ENCODE assay signal across 7 cellular contexts in the genomic region with DNA sequence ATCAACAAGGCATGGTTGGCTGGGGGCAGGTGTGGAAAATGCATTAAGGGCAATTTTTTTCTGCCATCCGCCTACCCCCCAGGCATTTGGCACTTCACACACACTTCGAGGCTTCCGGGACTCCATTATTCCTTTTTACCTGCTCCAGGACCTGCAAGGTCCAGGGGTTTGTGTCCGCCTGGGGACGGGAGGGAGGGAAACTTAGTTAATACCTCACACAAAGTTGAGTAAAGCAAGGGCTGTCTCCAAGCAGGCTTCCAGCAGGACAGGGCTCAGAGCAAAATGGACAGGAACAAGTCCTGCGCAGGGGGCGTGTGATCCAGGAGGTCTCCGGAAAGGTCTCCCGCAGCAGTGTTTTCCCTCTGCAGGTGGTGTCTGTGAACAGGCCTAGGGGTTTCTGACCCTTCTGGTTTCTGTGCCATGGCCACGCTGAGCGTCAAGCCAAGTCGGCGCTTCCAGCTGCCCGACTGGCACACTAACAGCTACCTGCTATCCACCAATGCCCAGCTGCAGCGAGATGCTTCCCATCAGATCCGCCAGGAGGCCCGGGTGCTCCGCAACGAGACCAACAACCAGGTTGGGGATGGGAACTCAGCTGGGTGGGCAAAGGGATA. TPM values are rescaled to one million over a fixed set of nuclear protein-coding genes. Genes with fewer than 3 reads are reported as not detected.
DNase-seq lines count a peak whose midpoint lies in the region; ATAC-seq and TF ChIP-seq lines count a peak whose summit lies in the region.

No MANE protein-coding gene starts in this region.

- no peak for TF ChIP-seq CTCF in kidney epithelial cell (IDR thresholded peaks at IDR 0.05; ENCODE audit: insufficient read depth, low read length, poor library complexity, severe bottlenecking)
- TF ChIP-seq CTCF in spleen (IDR thresholded peaks at IDR 0.05 in 8 of 11, conservative IDR thresholded peaks at IDR 0.05 in 3 of 11): no peak

- TF ChIP-seq POLR2A in spleen (IDR thresholded peaks at IDR 0.05): no peak

- DNase-seq in kidney epithelial cell (ENCODE audit: low read depth) (no peak), spleen (peak; percentile 61), dedifferentiated amniotic fluid mesenchymal stem cell (ENCODE audit: extremely low spot score) (no peak)
- no peak for DNase-seq in central memory CD4-positive, alpha-beta T cell

- intact Hi-C loops in spleen (cut with DNase I; ENCODE audit: low total_unique reads): no loop called here

- H3K27ac ChIP-seq in HUES64 (ENCODE audit: low read depth, low read length) (no peak overlapping the region), angular gyrus (ENCODE audit: low read depth, low read length) (peak overlapping the region; percentile 3), spleen (no peak overlapping the region)

- ATAC-seq in HG02981 (IDR thresholded peaks at IDR 0.05; ENCODE audit: unreplicated experiment): no peak

- peak overlapping the region; percentile 71 for H3K4me3 ChIP-seq in HUES64 (ENCODE audit: low read length)
- peak overlapping the region; percentile 54 for H3K4me3 ChIP-seq in kidney epithelial cell (ENCODE audit: low read depth, low read length)
- H3K4me3 ChIP-seq in spleen: peak overlapping the region in 6 of 8 donors; percentile 11 to 63 (median 37)

- WGBS in HUES64: 73% methylated on average over 17 of the region's 19 CpGs
- WGBS in spleen, 5 donors: 61 to 73% (median 64%) methylated on average over 14 to 19 of the region's 19 CpGs

- H3K4me1 ChIP-seq in HUES64 (ENCODE audit: insufficient read depth, low read length): peaks cover under 1% of the 10 kb centered on the region; the same call in 1 of the 2 replicates
- peaks cover 3 to 30% (median 25%) of the 10 kb centered on the region in 6 donors for H3K4me1 ChIP-seq in spleen

- H3K36me3 ChIP-seq in HUES64 (ENCODE audit: insufficient read depth, low read length) (no peaks in the 10 kb centered on the region), kidney epithelial cell (ENCODE audit: control insufficient read depth, insufficient read depth, low read length) (no peaks in the 10 kb centered on the region), spleen (no peaks in the 10 kb centered on the region)

- H3K27me3 ChIP-seq in HUES64 (ENCODE audit: insufficient read depth, low read length) (no peaks in the 10 kb centered on the region; the same call in 1 of the 2 replicates), kidney epithelial cell (ENCODE audit: control insufficient read depth, insufficient read depth, low read length) (no peaks in the 10 kb centered on the region), spleen (replicated peaks in 1 of 7) (peaks cover 0 to 49% (median 17%) of the 10 kb centered on the region in 7 donors)

- H3K9ac ChIP-seq in HUES64 (ENCODE audit: low read depth, low read length): peak overlapping the region; percentile 86

- H3K9me3 ChIP-seq in HUES64 (ENCODE audit: insufficient read depth, low read depth, low read length): no peaks in the 10 kb centered on the region
- H3K9me3 ChIP-seq in spleen: no peaks in the 10 kb centered on the region

RNA-seq across cellular contexts. Expression of a gene that starts 0.7 kb away (rescaled TPM):
- 1.2 TPM for polyA plus RNA-seq in HUES64 (2013, experiment 1 of 2)
- polyA plus RNA-seq in HUES64 (2013, experiment 2 of 2): 1.6 TPM
- total RNA-seq in kidney epithelial cell: 0.25 and 0.48 TPM in 2 replicates
- not detected for total RNA-seq in spleen
- under 1 TPM in 1 of 3 donors, not detected in 2; 0.33 TPM for polyA plus RNA-seq in spleen

RNA-seq across cellular contexts. Expression of a gene that starts 4.1 kb away (rescaled TPM):
- polyA plus RNA-seq in HUES64 (2013, experiment 1 of 2): 19.9 TPM
- polyA plus RNA-seq in HUES64 (2013, experiment 2 of 2): 18.6 TPM
- total RNA-seq in kidney epithelial cell: 66.5 and 70.3 TPM in 2 replicates
- 10 to 100 TPM; 21.3 to 44.9 (median 26.6) TPM for total RNA-seq in spleen
- 10 to 100 TPM; 21.3 to 34.0 (median 22.2) TPM for polyA plus RNA-seq in spleen

RNA-seq across cellular contexts. Expression of a gene that starts 40.4 kb away (rescaled TPM):
- 0.60 TPM for polyA plus RNA-seq in HUES64 (2013, experiment 1 of 2)
- 1.2 TPM for polyA plus RNA-seq in HUES64 (2013, experiment 2 of 2)
- total RNA-seq in kidney epithelial cell (1.2 TPM in 2 replicates), spleen (10 to 100 TPM in 4 of 7 donors, 1 to 10 TPM in 3; 7.0 to 32.0 (median 10.3) TPM)
- polyA plus RNA-seq in spleen: 1 to 10 TPM; 2.1 to 5.9 (median 4.3) TPM
